In genomic region chr16:17196526-17196925, GRCh38 we compare ENCODE assay signal across 8 cellular contexts.
"Had no signal": no experiment of that assay in that cellular context is flagged by ENCODE, and none has a peak within 500 bp of the region (broad histone marks: within the 10 kb centered on the region; RNA-seq: fewer than 3 reads in every experiment).

No MANE protein-coding gene starts in this region.

- H2AFZ ChIP-seq: GM23338 had no signal

- H3K27ac ChIP-seq: HL-60 had no signal

- H3K27ac Mint-ChIP-seq: GM23338, H9, IgD-negative memory B cell had no signal

- H3K4me1 Mint-ChIP-seq: IgD-negative memory B cell had no signal

- FAIRE-seq: H1, H54 had no signal

- H3K9me3 Mint-ChIP-seq: H9 had no signal

- H3K4me2 ChIP-seq: GM23338 had no signal

- H3K4me3 ChIP-seq: GM23338 had no signal

- H3K4me3 Mint-ChIP-seq: GM23338, H9, IgD-negative memory B cell had no signal

- H3K27me3 Mint-ChIP-seq: IgD-negative memory B cell had no signal

- ATAC-seq: GM23338 had no signal

- DNase-seq: H9, HCEC 1CT, KG1 had no signal
